Comparison of ENCODE assay signal across 11 cellular contexts in genomic region chr18:56873441-56874140, GRCh38.
DNase-seq lines count a peak whose midpoint lies in the region; ATAC-seq, FAIRE-seq and TF ChIP-seq lines count a peak whose summit lies in the region.
"Had no signal": no experiment of that assay in that cellular context is flagged by ENCODE, and none has a peak within 500 bp of the region (broad histone marks: within the 10 kb centered on the region; RNA-seq: fewer than 3 reads in every experiment).

No MANE protein-coding gene starts in this region.

- no peak overlapping the region for H3K27ac Mint-ChIP-seq in activated CD8-positive, alpha-beta T cell treated with anti-CD3 and anti-CD28 coated beads for 36 hours
- H3K27ac Mint-ChIP-seq in activated CD8-positive, alpha-beta T cell treated with anti-CD3 and anti-CD28 coated beads, Interleukin-2, amount 10 ng/mL, durations not matched to agents 7 days and 5 days: no peak overlapping the region
- H3K27ac Mint-ChIP-seq in T-helper 17 cell: peak overlapping the region; percentile 32
- H3K27ac Mint-ChIP-seq: activated T-helper 1 cell treated with anti-CD3 and anti-CD28 coated beads, Interleukin-12 subunit alpha, Interleukin-12 subunit beta, Interleukin-2, Interleukin-4 antibody, amounts not matched to agents 30 ng/mL and 10 ng/mL and 1 ng/mL, durations not matched to agents 14 hours and 24 hours and 36 hours had no signal

- H3K4me1 Mint-ChIP-seq in activated CD8-positive, alpha-beta T cell treated with anti-CD3 and anti-CD28 coated beads for 36 hours (ENCODE audit: low read depth): peaks cover 12% of the 10 kb centered on the region
- H3K4me1 Mint-ChIP-seq in activated CD8-positive, alpha-beta T cell treated with anti-CD3 and anti-CD28 coated beads, Interleukin-2, amount 10 ng/mL, durations not matched to agents 7 days and 5 days (ENCODE audit: low read depth): peaks cover 6% of the 10 kb centered on the region
- peaks cover 9% of the 10 kb centered on the region for H3K4me1 Mint-ChIP-seq in T-helper 17 cell

- no peak overlapping the region for H3K4me3 Mint-ChIP-seq in activated CD8-positive, alpha-beta T cell treated with anti-CD3 and anti-CD28 coated beads for 36 hours
- no peak overlapping the region for H3K4me3 Mint-ChIP-seq in activated CD8-positive, alpha-beta T cell treated with anti-CD3 and anti-CD28 coated beads, Interleukin-2, amount 10 ng/mL, durations not matched to agents 7 days and 5 days
- no peak overlapping the region for H3K4me3 Mint-ChIP-seq in T-helper 17 cell
- H3K4me3 Mint-ChIP-seq: activated T-helper 1 cell treated with anti-CD3 and anti-CD28 coated beads, Interleukin-12 subunit alpha, Interleukin-12 subunit beta, Interleukin-2, Interleukin-4 antibody, amounts not matched to agents 30 ng/mL and 10 ng/mL and 1 ng/mL, durations not matched to agents 14 hours and 24 hours and 36 hours had no signal

- H3K9me3 ChIP-seq in T-helper 17 cell (ENCODE audit: control insufficient read depth, low read length, poor library complexity, severe bottlenecking) (no peaks in the 10 kb centered on the region), iPS-20b (ENCODE audit: insufficient read depth, low read depth, low read length) (no peaks in the 10 kb centered on the region)
- H3K9me3 ChIP-seq: A549 had no signal

- TF ChIP-seq CTCF in activated CD8-positive, alpha-beta T cell treated with anti-CD3 and anti-CD28 coated beads for 36 hours (IDR thresholded peaks at IDR 0.05): no peak
- TF ChIP-seq CTCF in D721Med (IDR thresholded peaks at IDR 0.05; ENCODE audit: insufficient read depth, missing control alignments): no peak

- POLR2A ChIA-PET in activated CD8-positive, alpha-beta T cell treated with anti-CD3 and anti-CD28 coated beads for 36 hours (lab: Charles Lee): no interaction called here
- POLR2A ChIA-PET in activated CD8-positive, alpha-beta T cell treated with anti-CD3 and anti-CD28 coated beads, Interleukin-2, amount 10 ng/mL, durations not matched to agents 7 days and 5 days (lab: Charles Lee): no interaction called here

- CTCF ChIA-PET in activated CD8-positive, alpha-beta T cell treated with anti-CD3 and anti-CD28 coated beads for 36 hours (lab: Charles Lee): interaction anchor here (1.3 kb wide), 1 partner anchor 16 kb away, joined by 4 read pairs; no protein-coding TSS in a partner anchor
- CTCF ChIA-PET in activated CD8-positive, alpha-beta T cell treated with anti-CD3 and anti-CD28 coated beads, Interleukin-2, amount 10 ng/mL, durations not matched to agents 7 days and 5 days (lab: Charles Lee): no interaction called here

- peak overlapping the region; percentile 19 for H3K27ac ChIP-seq in iPS-20b (ENCODE audit: low read length)
- H3K27ac ChIP-seq in temporal lobe (ENCODE audit: low read depth, low read length): peak overlapping the region; percentile 96
- H3K27ac ChIP-seq: A549 had no signal

- H3K36me3 Mint-ChIP-seq in activated CD8-positive, alpha-beta T cell treated with anti-CD3 and anti-CD28 coated beads for 36 hours (ENCODE audit: low read depth): peaks cover 2% of the 10 kb centered on the region
- H3K36me3 Mint-ChIP-seq in activated CD8-positive, alpha-beta T cell treated with anti-CD3 and anti-CD28 coated beads, Interleukin-2, amount 10 ng/mL, durations not matched to agents 7 days and 5 days (ENCODE audit: low read depth): no peaks in the 10 kb centered on the region
- H3K36me3 Mint-ChIP-seq in T-helper 17 cell (ENCODE audit: low read depth): peaks cover 2% of the 10 kb centered on the region

- H3K36me3 ChIP-seq in iPS-20b (ENCODE audit: insufficient read depth, low read depth, low read length): no peaks in the 10 kb centered on the region

- no peaks in the 10 kb centered on the region for H3K9me3 Mint-ChIP-seq in activated CD8-positive, alpha-beta T cell treated with anti-CD3 and anti-CD28 coated beads for 36 hours
- no peaks in the 10 kb centered on the region for H3K9me3 Mint-ChIP-seq in activated CD8-positive, alpha-beta T cell treated with anti-CD3 and anti-CD28 coated beads, Interleukin-2, amount 10 ng/mL, durations not matched to agents 7 days and 5 days (ENCODE audit: insufficient read depth)
- H3K9me3 Mint-ChIP-seq: activated T-helper 1 cell treated with anti-CD3 and anti-CD28 coated beads, Interleukin-12 subunit alpha, Interleukin-12 subunit beta, Interleukin-2, Interleukin-4 antibody, amounts not matched to agents 30 ng/mL and 10 ng/mL and 1 ng/mL, durations not matched to agents 14 hours and 24 hours and 36 hours had no signal

- peak overlapping the region; percentile 51; the same call in 1 of the 2 replicates for H3K9ac ChIP-seq in iPS-20b (ENCODE audit: low read depth, low read length)

- peak; percentile 31 for DNase-seq in activated CD8-positive, alpha-beta T cell treated with anti-CD3 and anti-CD28 coated beads for 36 hours
- DNase-seq in activated CD8-positive, alpha-beta T cell treated with anti-CD3 and anti-CD28 coated beads, Interleukin-2, amount 10 ng/mL, durations not matched to agents 7 days and 5 days: no peak
- DNase-seq in T-helper 17 cell: no peak
- DNase-seq in D721Med (ENCODE audit: insufficient read length, low spot score): no peak
- no peak for DNase-seq in NCI-H2196 treated with DMSO at 0.1 percent for 48 hours (lab: John Stamatoyannopoulos, UW; ENCODE audit: unreplicated experiment)
- DNase-seq: NCI-H2029 treated with DMSO at 0.1 percent for 48 hours had no signal

- FAIRE-seq in D721Med (lab: Jason Lieb, UNC): no peak
- FAIRE-seq: A549 had no signal

- H3K4me3 ChIP-seq in iPS-20b (ENCODE audit: low read length): peak overlapping the region; percentile 45
- H3K4me3 ChIP-seq: A549 had no signal

- ATAC-seq in activated CD8-positive, alpha-beta T cell treated with anti-CD3 and anti-CD28 coated beads for 36 hours: no peak
- no peak for ATAC-seq in activated CD8-positive, alpha-beta T cell treated with anti-CD3 and anti-CD28 coated beads, Interleukin-2, amount 10 ng/mL, durations not matched to agents 7 days and 5 days
- ATAC-seq in T-helper 17 cell: no peak
- no peak for ATAC-seq in HG03095 (IDR thresholded peaks at IDR 0.05; ENCODE audit: unreplicated experiment)
- ATAC-seq: A549 had no signal

- H3K27me3 Mint-ChIP-seq in activated CD8-positive, alpha-beta T cell treated with anti-CD3 and anti-CD28 coated beads for 36 hours: no peaks in the 10 kb centered on the region
- H3K27me3 Mint-ChIP-seq in activated CD8-positive, alpha-beta T cell treated with anti-CD3 and anti-CD28 coated beads, Interleukin-2, amount 10 ng/mL, durations not matched to agents 7 days and 5 days (ENCODE audit: low read depth): no peaks in the 10 kb centered on the region
- no peaks in the 10 kb centered on the region for H3K27me3 Mint-ChIP-seq in T-helper 17 cell

- H3K4me1 ChIP-seq in iPS-20b (ENCODE audit: insufficient read depth, low read length): peaks cover 22% of the 10 kb centered on the region
- H3K4me1 ChIP-seq: A549 had no signal

- no peaks in the 10 kb centered on the region for H3K27me3 ChIP-seq in iPS-20b (ENCODE audit: insufficient read depth, low read length)

- intact Hi-C loops in activated CD8-positive, alpha-beta T cell treated with anti-CD3 and anti-CD28 coated beads for 36 hours (cut with micrococcal nuclease): loop anchor here (10.0 kb wide), 1 partner anchor 561 kb away; the partner anchor contains the start of gene ONECUT2
